In the genomic region with DNA sequence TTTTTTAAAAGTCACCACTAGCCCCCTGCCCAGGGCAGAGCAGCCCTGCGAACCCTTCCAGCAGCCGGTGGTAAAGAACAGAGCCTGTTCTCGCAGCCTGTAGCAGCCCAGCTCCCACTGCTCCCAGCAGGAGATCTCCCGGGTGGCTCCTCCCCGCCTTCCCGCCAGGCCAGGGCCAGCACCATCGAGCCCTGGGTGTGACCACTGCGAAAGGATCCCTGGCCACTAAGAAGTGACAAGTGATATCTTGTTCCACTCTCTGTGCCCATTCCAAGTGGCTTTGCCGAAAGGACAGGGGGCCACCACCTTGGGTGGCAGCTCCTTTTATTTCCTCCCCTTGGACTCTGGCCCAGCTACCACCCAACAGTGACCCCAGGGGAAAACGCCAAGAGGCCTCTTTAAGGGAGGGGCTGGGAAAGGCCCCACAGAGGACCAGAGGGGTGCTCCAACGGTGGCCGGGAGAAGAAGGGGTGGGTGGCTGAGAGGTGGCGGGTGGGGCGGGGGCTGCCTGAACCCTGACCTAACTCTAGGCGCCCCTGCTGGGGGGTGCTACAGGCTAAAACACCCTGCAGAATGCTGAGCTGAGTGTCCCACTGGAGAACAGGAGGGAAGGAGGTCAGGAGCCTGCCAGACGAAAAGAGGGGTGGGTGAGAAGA, we compare ENCODE assay signal across 8 cellular contexts. TPM values are rescaled to one million over a fixed set of nuclear protein-coding genes. Genes with fewer than 3 reads are reported as not detected.
DNase-seq lines count a peak whose midpoint lies in the region; ATAC-seq, FAIRE-seq and TF ChIP-seq lines count a peak whose summit lies in the region.

No MANE protein-coding gene starts in this region.

- no peaks in the 10 kb centered on the region for H3K36me3 Mint-ChIP-seq in activated CD4-positive, alpha-beta T cell treated with anti-CD3 and anti-CD28 coated beads, Interleukin-2, amount 10 ng/mL, durations not matched to agents 7 days and 5 days (ENCODE audit: low read depth)

- TF ChIP-seq POLR2A in K562 (conservative IDR thresholded peaks at IDR 0.05), result no peak
- no peak for TF ChIP-seq POLR2A in thyroid gland (IDR thresholded peaks at IDR 0.05)

- in situ Hi-C loops in K562 (cut with MboI), result no loop called here

- peak overlapping the region; percentile 62; the same call in 1 of the 2 replicates for H2AFZ ChIP-seq in K562 (ENCODE audit: low read depth, low read length)

- no peaks in the 10 kb centered on the region for H3K9me3 Mint-ChIP-seq in activated CD4-positive, alpha-beta T cell treated with anti-CD3 and anti-CD28 coated beads, Interleukin-2, amount 10 ng/mL, durations not matched to agents 7 days and 5 days

- 4% methylated on average over 10 of the region's 16 CpGs for WGBS in K562 (ENCODE audit: insufficient coverage, low coverage, missing lambda C conversion rate)
- WGBS in thyroid gland, 2 donors, result 70 to 77% methylated on average over 15 to 16 of the region's 16 CpGs

- H3K4me3 ChIP-seq in K562, result peak overlapping the region; percentile 70
- peak overlapping the region in 1 of 3 donors; percentile 91 for H3K4me3 ChIP-seq in thyroid gland (replicated peaks in 1 of 3)

- peaks cover 16% of the 10 kb centered on the region; the same call in 1 of the 2 replicates for H4K20me1 ChIP-seq in K562 (replicated peaks; ENCODE audit: control insufficient read depth, insufficient read depth, low read length)

- FAIRE-seq in K562 (lab: Jason Lieb, UNC), result peak; percentile 80

- H3K79me2 ChIP-seq in K562 (ENCODE audit: control insufficient read depth, insufficient read depth, low read length), result peaks cover 63% of the 10 kb centered on the region

- POLR2A ChIA-PET in activated CD4-positive, alpha-beta T cell treated with anti-CD3 and anti-CD28 coated beads, Interleukin-2, amount 10 ng/mL, durations not matched to agents 7 days and 5 days (lab: Charles Lee), result no interaction called here
- POLR2A ChIA-PET in K562 (lab: Yijun Ruan, JAX), result interaction anchor here (0.5 to 2.1 kb wide), 7 partner anchors 10 to 630 kb away, joined by 3 to 9 read pairs (median 3); no protein-coding TSS in a partner anchor

- ATAC-seq in K562 (peak; percentile 77), left lobe of liver (peak; percentile 57), HG03520 (IDR thresholded peaks at IDR 0.05; ENCODE audit: unreplicated experiment) (no peak)

- H3K9ac ChIP-seq in K562 (ENCODE audit: insufficient read depth in 1 of 2, low read depth in 2 of 2, low read length in 2 of 2), result peak overlapping the region; percentile 78 to 98

- BruUV-seq in K562 (replicated peaks; lab: Mats Ljungman, UMichigan), result no TSS peak

- no peaks in the 10 kb centered on the region for H3K27me3 ChIP-seq in K562 (ENCODE audit: control insufficient read depth in 2 of 2, insufficient read depth in 2 of 2, low read length in 2 of 2)
- H3K27me3 ChIP-seq in thyroid gland, result no peaks in the 10 kb centered on the region

- no peak for DNase-seq in activated CD4-positive, alpha-beta T cell treated with anti-CD3 and anti-CD28 coated beads, Interleukin-2, amount 10 ng/mL, durations not matched to agents 7 days and 5 days
- DNase-seq in activated CD4-positive, alpha-beta T cell treated with anti-CD3 and anti-CD28 coated beads, Interleukin-2, amount 50 U/mL, for 4 hours, result no peak
- DNase-seq in K562 (ENCODE audit: extremely low read depth in 1 of 4, low spot score in 3 of 4) (peak; percentile 67 to 85 (median 74)), left lobe of liver (ENCODE audit: low spot score) (no peak), thyroid gland (peak; percentile 37 to 55), SHP77 (lab: John Stamatoyannopoulos, UW) (no peak), CD1c-positive myeloid dendritic cell (ENCODE audit: extremely low spot score) (no peak)

- peaks cover 12% of the 10 kb centered on the region for H3K4me1 Mint-ChIP-seq in activated CD4-positive, alpha-beta T cell treated with anti-CD3 and anti-CD28 coated beads, Interleukin-2, amount 10 ng/mL, durations not matched to agents 7 days and 5 days

- H3K4me1 ChIP-seq in K562 (replicated peaks in 1 of 2; ENCODE audit: control insufficient read depth in 2 of 2, insufficient read depth in 2 of 2, low read length in 2 of 2) (peaks cover 20 to 72% of the 10 kb centered on the region in 2 experiments; a peak in 4 of 5 replicates), thyroid gland (peaks cover 19 to 42% of the 10 kb centered on the region in 2 donors)

- H3K9me1 ChIP-seq in K562 (ENCODE audit: control insufficient read depth, insufficient read depth, low read length), result no peaks in the 10 kb centered on the region

- H3K36me3 ChIP-seq in K562 (ENCODE audit: control insufficient read depth, insufficient read depth, low read length) (peaks cover 22% of the 10 kb centered on the region; the same call in 2 of the 3 replicates), thyroid gland (no peaks in the 10 kb centered on the region)

- H3K9me3 ChIP-seq in K562 (replicated peaks; ENCODE audit: control insufficient read depth, insufficient read depth, low read depth, low read length) (no peaks in the 10 kb centered on the region), thyroid gland (no peaks in the 10 kb centered on the region)

- H3K27ac ChIP-seq in K562 (ENCODE audit: extremely low read depth, low read depth, low read length) (peak overlapping the region; percentile 93), thyroid gland (peak overlapping the region in 2 of 3 donors; percentile 76 to 91)

- H3K27ac Mint-ChIP-seq in activated CD4-positive, alpha-beta T cell treated with anti-CD3 and anti-CD28 coated beads, Interleukin-2, amount 10 ng/mL, durations not matched to agents 7 days and 5 days, result no peak overlapping the region

- no peak for TF ChIP-seq CTCF in K562 (IDR thresholded peaks at IDR 0.05 in 2 of 3, conservative IDR thresholded peaks at IDR 0.05 in 1 of 3; ENCODE audit: insufficient read depth in 2 of 3, low read depth in 1 of 3, low read length in 3 of 3)
- TF ChIP-seq CTCF in thyroid gland (IDR thresholded peaks at IDR 0.05), result no peak

- H3K27me3 Mint-ChIP-seq in activated CD4-positive, alpha-beta T cell treated with anti-CD3 and anti-CD28 coated beads, Interleukin-2, amount 10 ng/mL, durations not matched to agents 7 days and 5 days, result peaks cover 4% of the 10 kb centered on the region

- TF ChIP-seq RAD21 in K562 (CRISPR knock-in tag; conservative IDR thresholded peaks at IDR 0.05 in 1 of 2, IDR thresholded peaks at IDR 0.05 in 1 of 2), result 0 out of 4 replicates have a peak, but pooled peaks of 1 of the 2 experiments have one; percentile 7

- no peak for TF ChIP-seq EP300 in K562 (IDR thresholded peaks at IDR 0.05; ENCODE audit: low read length)

- intact Hi-C loops in K562 (cut with micrococcal nuclease) (loop anchor here (10.0 kb wide), 1 partner anchor 129 kb away; the partner anchor contains the start of gene UBAC1), thyroid gland (cut with DNase I) (no loop called here)

- peak overlapping the region; percentile 70 for H3K4me3 Mint-ChIP-seq in activated CD4-positive, alpha-beta T cell treated with anti-CD3 and anti-CD28 coated beads, Interleukin-2, amount 10 ng/mL, durations not matched to agents 7 days and 5 days

- CTCF ChIA-PET in activated CD4-positive, alpha-beta T cell treated with anti-CD3 and anti-CD28 coated beads, Interleukin-2, amount 10 ng/mL, durations not matched to agents 7 days and 5 days (lab: Charles Lee), result interaction anchor here (1.8 kb wide), 1 partner anchor 29 kb away, joined by 5 read pairs; no protein-coding TSS in a partner anchor
- CTCF ChIA-PET in K562 (lab: Yijun Ruan, JAX; ENCODE audit: low intra/inter-chr PET ratio), result no interaction called here

- H3K4me2 ChIP-seq in K562 (ENCODE audit: insufficient read depth, low read length), result peak overlapping the region; percentile 84

RNA-seq across cellular contexts. Expression of gene NACC2, which starts 1.6 kb away (rescaled TPM):
- 1 to 10 TPM; 4.1 to 4.4 TPM for total RNA-seq in activated CD4-positive, alpha-beta T cell treated with anti-CD3 and anti-CD28 coated beads, Interleukin-2, amount 10 ng/mL, durations not matched to agents 7 days and 5 days
- total RNA-seq in K562 (2011; cell fraction: chromatin; rRNA removed; ENCODE audit: low replicate concordance), result 15.2 and 27.2 TPM in 2 replicates
- total RNA-seq in K562 (2011; cell fraction: nucleolus; rRNA removed), result 17.0 and 18.7 TPM in 2 replicates
- total RNA-seq in K562 (2011; cell fraction: nucleoplasm; rRNA removed), result 10.7 and 13.6 TPM in 2 replicates
- total RNA-seq in K562 (2014; rRNA removed) (16.6 and 21.1 TPM in 2 replicates), K562 (2014; rRNA removed; fragmentation: Illumina TruSeq; extraction: Trizol) (4.4 and 4.8 TPM in 2 replicates), K562 (2015; rRNA removed; fragmentation: Illumina TruSeq; extraction: Trizol) (9.9 and 10.1 TPM in 2 replicates), K562 (2021) (22.2 and 25.1 TPM in 2 replicates), left lobe of liver (18.4 TPM), thyroid gland (10 to 100 TPM; 18.4 to 33.6 (median 22.4) TPM)
- polyA plus RNA-seq in K562 (2011; rRNA removed) (5.6 TPM in 2 replicates), K562 (2014; fragmentation: Illumina TruSeq; extraction: Trizol) (5.2 and 8.0 TPM in 2 replicates), K562 (2014; fragmentation: Nextera tagmentation; extraction: Ambion mirVana) (under 1 TPM; 0.70 to 0.73 TPM), K562 (2014; rRNA removed) (11.7 and 12.5 TPM in 2 replicates)
- 7.2 and 16.2 TPM in 2 replicates for polyA plus RNA-seq in K562 (2011; cell fraction: cytosol; rRNA removed)
- polyA plus RNA-seq in K562 (2011; cell fraction: nucleus; rRNA removed), result 14.6 and 26.1 TPM in 2 replicates
- polyA plus RNA-seq in K562 (2012), result 9.1 and 10.5 TPM in 2 replicates
- 5.4 and 11.8 TPM in 2 replicates for polyA minus RNA-seq in K562 (2011; rRNA and poly(A)+ RNA removed)
- polyA minus RNA-seq in K562 (2011; cell fraction: cytosol; rRNA and poly(A)+ RNA removed), result 12.6 and 13.9 TPM in 2 replicates
- 5.9 and 6.5 TPM in 2 replicates for polyA minus RNA-seq in K562 (2011; cell fraction: nucleus; rRNA and poly(A)+ RNA removed)

RNA-seq across cellular contexts. Expression of gene TMEM250, which starts 25.2 kb away (rescaled TPM):
- 10 to 100 TPM; 50.2 to 56.4 TPM for total RNA-seq in activated CD4-positive, alpha-beta T cell treated with anti-CD3 and anti-CD28 coated beads, Interleukin-2, amount 10 ng/mL, durations not matched to agents 7 days and 5 days
- total RNA-seq in K562 (2011; cell fraction: chromatin; rRNA removed; ENCODE audit: low replicate concordance), result 9.3 and 37.6 TPM in 2 replicates
- total RNA-seq in K562 (2011; cell fraction: nucleolus; rRNA removed), result 42.5 and 42.8 TPM in 2 replicates
- total RNA-seq in K562 (2011; cell fraction: nucleoplasm; rRNA removed), result 19.5 and 20.3 TPM in 2 replicates
- total RNA-seq in K562 (2014; rRNA removed) (44.6 and 51.3 TPM in 2 replicates), K562 (2014; rRNA removed; fragmentation: Illumina TruSeq; extraction: Trizol) (6.2 and 6.7 TPM in 2 replicates), K562 (2015; rRNA removed; fragmentation: Illumina TruSeq; extraction: Trizol) (21.6 and 23.3 TPM in 2 replicates), K562 (2021) (40.6 and 43.1 TPM in 2 replicates), left lobe of liver (18.2 TPM), thyroid gland (10 to 100 TPM; 23.5 to 35.3 (median 25.6) TPM)
- polyA plus RNA-seq in K562 (2011; rRNA removed) (11.5 and 12.2 TPM in 2 replicates), K562 (2014; fragmentation: Illumina TruSeq; extraction: Trizol) (9.8 and 16.8 TPM in 2 replicates), K562 (2014; fragmentation: Nextera tagmentation; extraction: Ambion mirVana) (under 1 TPM; 0.32 to 0.64 TPM), K562 (2014; rRNA removed) (25.1 and 28.0 TPM in 2 replicates)
- 15.5 and 50.0 TPM in 2 replicates for polyA plus RNA-seq in K562 (2011; cell fraction: cytosol; rRNA removed)
- polyA plus RNA-seq in K562 (2011; cell fraction: nucleus; rRNA removed), result 27.4 and 47.1 TPM in 2 replicates
- 27.5 and 33.5 TPM in 2 replicates for polyA plus RNA-seq in K562 (2012)
- polyA minus RNA-seq in K562 (2011; rRNA and poly(A)+ RNA removed), result 4.9 and 9.2 TPM in 2 replicates
- polyA minus RNA-seq in K562 (2011; cell fraction: cytosol; rRNA and poly(A)+ RNA removed), result 18.4 and 21.8 TPM in 2 replicates
- 18.7 and 25.0 TPM in 2 replicates for polyA minus RNA-seq in K562 (2011; cell fraction: nucleus; rRNA and poly(A)+ RNA removed)

Comparison
In these comparisons a context has a peak if more than half of its experiments do, and no peak if none do; other contexts are left out.
1. DNase-seq: peak in K562 (4 of 4) and thyroid gland (2 of 2); none in activated CD4-positive, alpha-beta T cell treated with anti-CD3 and anti-CD28 coated beads, Interleukin-2, amount 10 ng/mL, durations not matched to agents 7 days and 5 days (single experiment), activated CD4-positive, alpha-beta T cell treated with anti-CD3 and anti-CD28 coated beads, Interleukin-2, amount 50 U/mL, for 4 hours (0 of 2), left lobe of liver (single experiment), SHP77 (0 of 2) and CD1c-positive myeloid dendritic cell (single experiment).